10 cellular contexts compared by ENCODE assay signal in the genomic region with DNA sequence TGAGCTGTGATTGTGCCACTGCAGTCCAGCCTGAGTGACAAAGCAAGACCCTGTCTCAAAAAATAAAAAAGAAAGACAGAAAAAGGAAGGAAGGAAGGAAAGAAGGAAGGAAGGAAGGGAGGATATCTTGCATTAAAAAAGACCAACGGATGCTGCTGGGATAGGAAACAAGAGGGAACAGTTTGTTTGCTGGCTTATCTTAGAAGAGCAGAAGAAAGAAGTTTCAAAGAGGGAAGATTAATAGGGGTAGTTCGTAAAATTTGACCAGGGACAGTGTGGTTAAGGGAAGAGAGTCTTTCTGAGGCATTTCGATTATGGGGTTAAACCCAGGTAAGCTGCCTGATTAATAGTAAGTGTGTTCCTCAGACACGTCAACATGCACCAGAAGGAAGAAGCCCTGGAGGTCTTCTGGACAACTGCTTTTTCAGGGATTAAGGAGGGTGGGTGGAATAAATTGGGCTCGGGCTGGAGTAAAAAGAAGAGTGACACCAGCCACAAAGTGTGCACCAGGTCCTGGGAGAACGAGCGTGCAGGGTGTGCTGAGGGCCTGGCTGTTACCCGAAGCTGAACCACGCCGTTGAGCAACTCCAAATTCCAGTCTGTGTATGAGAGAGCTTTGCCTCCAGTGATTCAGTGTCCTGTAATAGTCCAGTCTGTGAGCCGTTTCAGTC. TPM values are rescaled to one million over a fixed set of nuclear protein-coding genes. Genes with fewer than 3 reads are reported as not detected.
DNase-seq lines count a peak whose midpoint lies in the region; ATAC-seq, FAIRE-seq and TF ChIP-seq lines count a peak whose summit lies in the region.
"Had no signal": no experiment of that assay in that cellular context is flagged by ENCODE, and none has a peak within 500 bp of the region (broad histone marks: within the 10 kb centered on the region; RNA-seq: fewer than 3 reads in every experiment).

No MANE protein-coding gene starts in this region.

- H3F3A ChIP-seq in PC-9 (ENCODE audit: insufficient read depth, low read depth): peaks cover 22% of the 10 kb centered on the region

- H3K4me3 Mint-ChIP-seq in T-helper 2 cell treated with Interferon-gamma antibody and Interleukin-4, amounts not matched to agents 5 μg/mL and 100 μg/mL, for 36 hours: peak overlapping the region; percentile 79

- H3K4me1 Mint-ChIP-seq in T-helper 2 cell treated with Interferon-gamma antibody and Interleukin-4, amounts not matched to agents 5 μg/mL and 100 μg/mL, for 36 hours (ENCODE audit: low read depth): peaks cover 74% of the 10 kb centered on the region

- H3K9me3 Mint-ChIP-seq in T-helper 2 cell treated with Interferon-gamma antibody and Interleukin-4, amounts not matched to agents 5 μg/mL and 100 μg/mL, for 36 hours: no peaks in the 10 kb centered on the region

- no peaks in the 10 kb centered on the region for H3K27me3 Mint-ChIP-seq in T-helper 2 cell treated with Interferon-gamma antibody and Interleukin-4, amounts not matched to agents 5 μg/mL and 100 μg/mL, for 36 hours (ENCODE audit: low read depth)

- TF ChIP-seq POLR2A in H1 (IDR thresholded peaks at IDR 0.05; ENCODE audit: control extremely low read depth in 1 of 2, low read depth in 2 of 2, low read length in 2 of 2): no peak

- TF ChIP-seq CTCF in PC-9 (conservative IDR thresholded peaks at IDR 0.05) (no peak), H1 (IDR thresholded peaks at IDR 0.05; ENCODE audit: control extremely low read depth in 1 of 3, insufficient read depth in 1 of 3, low read depth in 1 of 3, low read length in 3 of 3) (no peak)

- H4K20me1 ChIP-seq in PC-9 (ENCODE audit: insufficient read depth): no peaks in the 10 kb centered on the region
- H4K20me1 ChIP-seq in H1 (replicated peaks in 1 of 2; ENCODE audit: control insufficient read depth in 1 of 2, insufficient read depth in 2 of 2, low read length in 2 of 2): no peaks in the 10 kb centered on the region

- no peak for ATAC-seq in HG02571 (IDR thresholded peaks at IDR 0.05; ENCODE audit: unreplicated experiment)
- ATAC-seq in HG02678 (IDR thresholded peaks at IDR 0.05; ENCODE audit: unreplicated experiment): no peak
- ATAC-seq in HG03439 (IDR thresholded peaks at IDR 0.05; ENCODE audit: unreplicated experiment): no peak

- H2BK120ac ChIP-seq in H1 (replicated peaks; ENCODE audit: low read depth, low read length): no peak overlapping the region

- peak overlapping the region; percentile 76 for H3K27ac Mint-ChIP-seq in T-helper 2 cell treated with Interferon-gamma antibody and Interleukin-4, amounts not matched to agents 5 μg/mL and 100 μg/mL, for 36 hours

- intact Hi-C loops in PC-9 (cut with micrococcal nuclease; ENCODE audit: unreplicated experiment): loop anchor here (1.0 to 5.0 kb wide), 3 partner anchors 42 to 347 kb away; partner anchors contain the start of genes OSMR and RICTOR

- H2BK20ac ChIP-seq in H1 (ENCODE audit: low read length): no peak overlapping the region

- no peak overlapping the region for H3K9ac ChIP-seq in H1 (replicated peaks in 1 of 4; ENCODE audit: extremely low read depth in 1 of 4, low read depth in 3 of 4, low read length in 3 of 4)

- TF ChIP-seq EP300 in H1 (IDR thresholded peaks at IDR 0.05; ENCODE audit: borderline replicate concordance in 1 of 2, low read depth in 2 of 2, low read length in 2 of 2): no peak

- no peak overlapping the region for H2BK5ac ChIP-seq in H1 (ENCODE audit: low read depth, low read length)

- POLR2A ChIA-PET in PC-9 (lab: Charles Lee; ENCODE audit: unreplicated experiment): interaction anchor here (0.5 to 0.6 kb wide), 2 partner anchors 37 to 51 kb away, joined by 3 to 4 read pairs; no protein-coding TSS in a partner anchor
- POLR2A ChIA-PET in H1 (lab: Charles Lee; ENCODE audit: partially characterized antibody): no interaction called here

- H3K14ac ChIP-seq in H1 (ENCODE audit: insufficient read length): no peak overlapping the region

- H4K91ac ChIP-seq in H1 (replicated peaks; ENCODE audit: insufficient read length, low read length): no peak overlapping the region

- H3K27me3 ChIP-seq in PC-9 (ENCODE audit: insufficient read depth, low read depth) (no peaks in the 10 kb centered on the region), H1 (replicated peaks in 1 of 4; ENCODE audit: control insufficient read depth in 3 of 4, extremely low read depth in 1 of 4, insufficient read depth in 3 of 4, low read length in 3 of 4) (no peaks in the 10 kb centered on the region)

- no TSS peak for BruUV-seq in PC-9 (replicated peaks; lab: Mats Ljungman, UMichigan)

- H3K79me1 ChIP-seq in H1 (ENCODE audit: low read depth, low read length): no peaks in the 10 kb centered on the region

- H2AFZ ChIP-seq in PC-9 (peak overlapping the region; percentile 66; the same call in 1 of the 2 replicates), H1 (ENCODE audit: low read length) (peak overlapping the region; percentile 22; the same call in 1 of the 2 replicates)

- H3K23ac ChIP-seq in H1 (ENCODE audit: insufficient read length): no peak overlapping the region

- H3K9me2 ChIP-seq in PC-9 (ENCODE audit: insufficient read depth): no peaks in the 10 kb centered on the region

- TF ChIP-seq RAD21 in H1 (IDR thresholded peaks at IDR 0.05 in 1 of 2, conservative IDR thresholded peaks at IDR 0.05 in 1 of 2; ENCODE audit: low read depth in 2 of 2, low read length in 2 of 2): no peak

- peaks cover 46% of the 10 kb centered on the region for H3K36me3 Mint-ChIP-seq in T-helper 2 cell treated with Interferon-gamma antibody and Interleukin-4, amounts not matched to agents 5 μg/mL and 100 μg/mL, for 36 hours (ENCODE audit: low read depth)

- H4K8ac ChIP-seq in H1 (ENCODE audit: extremely low read depth, insufficient read depth, low read length): no peak overlapping the region

- H3K4me3 ChIP-seq in PC-9 (peak overlapping the region; percentile 13; the same call in 1 of the 2 replicates), H1 (ENCODE audit: extremely low read depth in 1 of 4, insufficient read depth in 2 of 4, low read depth in 3 of 4, low read length in 4 of 4) (no peak overlapping the region), skin epidermis (no peak overlapping the region)

- H2BK12ac ChIP-seq in H1 (ENCODE audit: low read depth, low read length): no peak overlapping the region

- peak overlapping the region; percentile 91 for H3K27ac ChIP-seq in PC-9
- H3K27ac ChIP-seq in H1 (ENCODE audit: low read depth, low read length): no peak overlapping the region
- H3K27ac ChIP-seq in skin epidermis: peak overlapping the region in 12 of 21 experiments; percentile 13 to 93 (median 54)

- H3K4ac ChIP-seq in H1 (replicated peaks; ENCODE audit: insufficient read length, low read depth, low read length): no peak overlapping the region

- no peaks in the 10 kb centered on the region for H3K9me3 ChIP-seq in PC-9 (ENCODE audit: insufficient read depth, low read depth)
- no peaks in the 10 kb centered on the region for H3K9me3 ChIP-seq in H1 (ENCODE audit: insufficient read depth in 2 of 2, low read depth in 1 of 2, low read length in 1 of 2)

- no peaks in the 10 kb centered on the region; the same call in 1 of the 2 replicates for H3K36me3 ChIP-seq in PC-9 (ENCODE audit: low read depth)
- no peaks in the 10 kb centered on the region for H3K36me3 ChIP-seq in H1 (ENCODE audit: control insufficient read depth in 2 of 4, insufficient read depth in 4 of 4, low read length in 3 of 4)

- H3K23me2 ChIP-seq in H1 (ENCODE audit: low read depth, low read length): no peaks in the 10 kb centered on the region

- peak; percentile 16 for DNase-seq in T-helper 2 cell treated with Interferon-gamma antibody and Interleukin-4, amounts not matched to agents 5 μg/mL and 100 μg/mL, for 36 hours (ENCODE audit: low spot score)
- DNase-seq in T-helper 2 cell (no peak), PC-9 (peak; percentile 78 to 93), H1 (ENCODE audit: low read depth in 1 of 2, low spot score in 2 of 2) (no peak)
- DNase-seq: Right ventricle myocardium superior had no signal

- H2BK15ac ChIP-seq in H1 (ENCODE audit: low read length): no peak overlapping the region

- H3K18ac ChIP-seq in H1 (ENCODE audit: extremely low read depth, low read length): no peak overlapping the region

- peaks cover 56% of the 10 kb centered on the region for H3K4me1 ChIP-seq in PC-9 (replicated peaks; ENCODE audit: insufficient read depth)
- H3K4me1 ChIP-seq in H1 (replicated peaks in 1 of 4; ENCODE audit: control insufficient read depth in 3 of 4, insufficient read depth in 4 of 4, low read length in 3 of 4): no peaks in the 10 kb centered on the region

- FAIRE-seq in H1 (lab: Jason Lieb, UNC): no peak
- FAIRE-seq: A204.1 had no signal

- 81% methylated on average over 11 of the region's 11 CpGs; no CpG with 5 or more reads in 1 of the 2 experiments for WGBS in H1 (ENCODE audit: extremely low coverage in 1 of 2, insufficient coverage in 1 of 2, insufficient read length in 1 of 2, insufficient replicate concordance in 2 of 2, low coverage in 1 of 2, low lambda C conversion rate in 2 of 2, missing lambda C conversion rate in 1 of 2), 2 experiments

- CTCF ChIA-PET in PC-9 (lab: Charles Lee): interaction anchor here (0.6 to 2.0 kb wide), 4 partner anchors 23 to 778 kb away, joined by 3 to 7 read pairs (median 6); partner anchors contain the start of gene FYB1
- CTCF ChIA-PET in H1 (lab: Charles Lee; ENCODE audit: partially characterized antibody): interaction anchor here (0.6 to 1.0 kb wide), 4 partner anchors 22 to 318 kb away, joined by 3 read pairs; no protein-coding TSS in a partner anchor

- H3K79me2 ChIP-seq in PC-9 (ENCODE audit: low read depth): no peaks in the 10 kb centered on the region
- H3K79me2 ChIP-seq in H1 (ENCODE audit: control insufficient read depth in 1 of 2, insufficient read depth in 2 of 2, low read length in 2 of 2): no peaks in the 10 kb centered on the region

- no peak overlapping the region for H2AK5ac ChIP-seq in H1 (ENCODE audit: low read depth, low read length)

- no peak overlapping the region for H3K56ac ChIP-seq in H1 (replicated peaks; ENCODE audit: insufficient read length, low read depth, low read length)

- H4K5ac ChIP-seq in H1 (ENCODE audit: insufficient read length, low read depth, low read length): no peak overlapping the region

- H3K4me2 ChIP-seq in PC-9 (peak overlapping the region; percentile 57), H1 (ENCODE audit: insufficient read depth in 1 of 2, low read depth in 2 of 2, low read length in 2 of 2) (no peak overlapping the region)

TF ChIP-seq in H1, 55 proteins besides CTCF, POLR2A, EP300 and RAD21 (continues in another document):
- TF ChIP-seq GTF2F1 (IDR thresholded peaks at IDR 0.05; ENCODE audit: borderline replicate concordance, low read depth, low read length) (no peak), KDM5A (IDR thresholded peaks at IDR 0.05; ENCODE audit: low read length) (no peak)

RNA-seq across cellular contexts. Expression of gene FYB1, which starts 24.8 kb away (rescaled TPM):
- total RNA-seq in PC-9 (2021): 7.1 and 10.5 TPM in 2 replicates
- total RNA-seq in H1 (2021; fragmentation: NEBNext Ultra II Directional; extraction: Animal tissue kit (Norgen Biotek cat#: 25700)): not detected in 2 replicates
- not detected in 2 replicates for polyA plus RNA-seq in H1 (2011; rRNA removed)
- polyA plus RNA-seq in H1 (2011; cell fraction: cytosol; rRNA removed): not detected
- not detected for polyA plus RNA-seq in H1 (2011; cell fraction: nucleus; rRNA removed)
- polyA plus RNA-seq in H1 (2012, experiment 1 of 2): not detected in 4 replicates
- not detected for polyA plus RNA-seq in H1 (2012, experiment 2 of 2)
- not detected for polyA plus RNA-seq in H1 (2013, experiment 1 of 2)
- polyA plus RNA-seq in H1 (2013, experiment 2 of 2): not detected
- not detected in 2 replicates for polyA minus RNA-seq in H1 (2011; rRNA and poly(A)+ RNA removed)
- not detected for polyA minus RNA-seq in H1 (2011; cell fraction: cytosol; rRNA and poly(A)+ RNA removed)
- not detected for polyA minus RNA-seq in H1 (2011; cell fraction: nucleus; rRNA and poly(A)+ RNA removed)

Comparison
In these comparisons a context has a peak if more than half of its experiments do, and no peak if none do; other contexts are left out.
1. DNase-seq: peak in T-helper 2 cell treated with Interferon-gamma antibody and Interleukin-4, amounts not matched to agents 5 μg/mL and 100 μg/mL, for 36 hours (single experiment) and PC-9 (2 of 2); none in T-helper 2 cell (0 of 5) and H1 (0 of 2).